13 cellular contexts compared by ENCODE assay signal in genomic region chr16:4947722-4948503, GRCh38. TPM values are rescaled to one million over a fixed set of nuclear protein-coding genes. Genes with fewer than 3 reads are reported as not detected.
DNase-seq lines count a peak whose midpoint lies in the region; ATAC-seq and TF ChIP-seq lines count a peak whose summit lies in the region.
"Had no signal": no experiment of that assay in that cellular context is flagged by ENCODE, and none has a peak within 500 bp of the region (broad histone marks: within the 10 kb centered on the region; RNA-seq: fewer than 3 reads in every experiment).

No MANE protein-coding gene starts in this region.

- H3K4me1 ChIP-seq in endocrine pancreas (ENCODE audit: control insufficient read depth, insufficient read depth, low read length), result no peaks in the 10 kb centered on the region

- no peak overlapping the region for H3K4me3 ChIP-seq in endocrine pancreas (ENCODE audit: control insufficient read depth, insufficient read depth, low read length)
- H3K4me3 ChIP-seq: uterus had no signal

- intact Hi-C loops in Right ventricle myocardium superior (cut with DNase I), result no loop called here

- peak overlapping the region; percentile 98 for H3K27ac Mint-ChIP-seq in type B pancreatic cell
- H3K27ac Mint-ChIP-seq: activated T-helper 17 cell treated with anti-CD3 and anti-CD28 coated beads, Interleukin-2, amount 50 U/mL, for 72 hours had no signal

- H3K36me3 ChIP-seq in endocrine pancreas (ENCODE audit: control insufficient read depth, insufficient read depth, low read length), result no peaks in the 10 kb centered on the region
- H3K36me3 ChIP-seq: uterus had no signal

- H3K4me3 Mint-ChIP-seq in type B pancreatic cell, result peak overlapping the region; percentile 78
- H3K4me3 Mint-ChIP-seq: activated T-helper 17 cell treated with anti-CD3 and anti-CD28 coated beads, Interleukin-2, amount 50 U/mL, for 72 hours had no signal

- no peaks in the 10 kb centered on the region for H3K36me3 Mint-ChIP-seq in type B pancreatic cell

- no peaks in the 10 kb centered on the region for H3K9me3 Mint-ChIP-seq in type B pancreatic cell
- H3K9me3 Mint-ChIP-seq: activated T-helper 17 cell treated with anti-CD3 and anti-CD28 coated beads, Interleukin-2, amount 50 U/mL, for 72 hours had no signal

- no peak for TF ChIP-seq CTCF in type B pancreatic cell (conservative IDR thresholded peaks at IDR 0.05)

- H3K9ac ChIP-seq in endocrine pancreas (ENCODE audit: control insufficient read depth, insufficient read depth, low read length), result peak overlapping the region; percentile 56

- H3K27me3 Mint-ChIP-seq in type B pancreatic cell, result no peaks in the 10 kb centered on the region

- H3K4me1 Mint-ChIP-seq in type B pancreatic cell (ENCODE audit: unreplicated experiment), result peaks cover 38% of the 10 kb centered on the region
- H3K4me1 Mint-ChIP-seq: activated T-helper 17 cell treated with anti-CD3 and anti-CD28 coated beads, Interleukin-2, amount 50 U/mL, for 72 hours had no signal

- H3K9me3 ChIP-seq in endocrine pancreas (ENCODE audit: control insufficient read depth, low read length), result no peaks in the 10 kb centered on the region
- H3K9me3 ChIP-seq: uterus had no signal

- H3K27me3 ChIP-seq in endocrine pancreas (ENCODE audit: control insufficient read depth, insufficient read depth, low read length), result no peaks in the 10 kb centered on the region
- H3K27me3 ChIP-seq: uterus had no signal

- peak; percentile 29 for DNase-seq in NCI-H2171 treated with DMSO at 0.1 percent for 48 hours (lab: John Stamatoyannopoulos, UW)
- no peak for DNase-seq in NCI-H2171 (lab: John Stamatoyannopoulos, UW)
- DNase-seq in NOMO-1 treated with DMSO at 0.1 percent for 48 hours (lab: John Stamatoyannopoulos, UW; ENCODE audit: unreplicated experiment), result peak; percentile 90
- DNase-seq in type B pancreatic cell (ENCODE audit: extremely low spot score, unreplicated experiment), result no peak
- no peak for DNase-seq in activated naive CD4-positive, alpha-beta T cell (lab: John Stamatoyannopoulos, UW)
- no peak for DNase-seq in Right ventricle myocardium superior
- DNase-seq: effector CD8-positive, alpha-beta T cell; MM.1S; nucleus accumbens; uterus had no signal

- no peak for ATAC-seq in HG03139 (IDR thresholded peaks at IDR 0.05; ENCODE audit: unreplicated experiment)
- no peak for ATAC-seq in Right ventricle myocardium superior (ENCODE audit: poor library complexity)
- ATAC-seq: activated T-helper 17 cell treated with anti-CD3 and anti-CD28 coated beads, Interleukin-2, amount 50 U/mL, for 72 hours had no signal

RNA-seq across cellular contexts. Expression of gene SEC14L5, which starts 10.2 kb away (rescaled TPM):
- total RNA-seq in type B pancreatic cell (ENCODE audit: low replicate concordance), result 0.71 and 0.92 TPM in 2 replicates
- 26.2 TPM for total RNA-seq in Right ventricle myocardium superior

RNA-seq across cellular contexts. Expression of gene PPL, which starts 11.0 kb away (rescaled TPM):
- 142 and 428 TPM in 2 replicates for total RNA-seq in type B pancreatic cell (ENCODE audit: low replicate concordance)
- 14.9 TPM for total RNA-seq in Right ventricle myocardium superior
- total RNA-seq: activated T-helper 17 cell treated with anti-CD3 and anti-CD28 coated beads, Interleukin-2, amount 50 U/mL, for 72 hours had no signal

Comparison
In these comparisons a context has a peak if more than half of its experiments do, and no peak if none do; other contexts are left out.
1. DNase-seq: peak in NCI-H2171 treated with DMSO at 0.1 percent for 48 hours (single experiment) and NOMO-1 treated with DMSO at 0.1 percent for 48 hours (single experiment); none in NCI-H2171 (single experiment), type B pancreatic cell (single experiment), activated naive CD4-positive, alpha-beta T cell (0 of 4) and Right ventricle myocardium superior (single experiment).
2. RNA of gene SEC14L5, which starts 10.2 kb away (total RNA-seq): 26.2 TPM in Right ventricle myocardium superior (single experiment); 0.71 to 0.92 TPM in type B pancreatic cell; every median in the first group is over 10 times any median in the second.